In genomic region chr4:159134422-159134821, GRCh38 we compare ENCODE assay signal across 22 cellular contexts.
"Had no signal": no experiment of that assay in that cellular context is flagged by ENCODE, and none has a peak within 500 bp of the region (broad histone marks: within the 10 kb centered on the region; RNA-seq: fewer than 3 reads in every experiment).

No MANE protein-coding gene starts in this region.

- H3K27ac Mint-ChIP-seq: activated B cell treated with CpG ODN at 0.5 μM for 24 hours; activated CD4-positive, alpha-beta T cell treated with anti-CD3 and anti-CD28 coated beads, Interleukin-2, amount 10 ng/mL, durations not matched to agents 24 days and 14 days; activated naive CD4-positive, alpha-beta T cell treated with anti-CD3 and anti-CD28 coated beads for 36 hours; activated naive CD8-positive, alpha-beta T cell; brain; T-helper 17 cell had no signal

- H3K9me3 Mint-ChIP-seq: activated B cell treated with CpG ODN at 0.5 μM for 24 hours; activated CD4-positive, alpha-beta T cell treated with anti-CD3 and anti-CD28 coated beads, Interleukin-2, amount 10 ng/mL, durations not matched to agents 24 days and 14 days; activated naive CD4-positive, alpha-beta T cell treated with anti-CD3 and anti-CD28 coated beads for 36 hours; activated T-cell treated with anti-CD3 and anti-CD28 coated beads, Interleukin-2, amount 50 U/mL, for 4 hours; central memory CD8-positive, alpha-beta T cell had no signal

- H3K4me3 Mint-ChIP-seq: activated B cell treated with CpG ODN at 0.5 μM for 24 hours; activated CD4-positive, alpha-beta T cell treated with anti-CD3 and anti-CD28 coated beads, Interleukin-2, amount 10 ng/mL, durations not matched to agents 24 days and 14 days; activated naive CD4-positive, alpha-beta T cell treated with anti-CD3 and anti-CD28 coated beads for 36 hours; activated naive CD8-positive, alpha-beta T cell; activated T-cell treated with anti-CD3 and anti-CD28 coated beads, Interleukin-2, amount 50 U/mL, for 4 hours; brain; central memory CD8-positive, alpha-beta T cell; T-helper 17 cell had no signal

- ATAC-seq: activated T-cell treated with anti-CD3 and anti-CD28 coated beads, Interleukin-2, amount 50 U/mL, for 4 hours; T-helper 17 cell had no signal

- H3K27me3 Mint-ChIP-seq: activated B cell treated with CpG ODN at 0.5 μM for 24 hours; activated CD4-positive, alpha-beta T cell treated with anti-CD3 and anti-CD28 coated beads, Interleukin-2, amount 10 ng/mL, durations not matched to agents 24 days and 14 days; activated naive CD8-positive, alpha-beta T cell; brain; central memory CD8-positive, alpha-beta T cell; T-helper 17 cell had no signal

- DNase-seq: activated B cell treated with CpG ODN at 0.5 μM for 24 hours; activated CD4-positive, alpha-beta T cell treated with anti-CD3 and anti-CD28 coated beads for 1 hour; activated CD4-positive, alpha-beta T cell treated with anti-CD3 and anti-CD28 coated beads, Interleukin-2, amount 10 ng/mL, durations not matched to agents 24 days and 14 days; activated CD4-positive, alpha-beta T cell treated with anti-CD3 and anti-CD28 coated beads, Interleukin-2, amount 50 U/mL, for 48 hours; activated CD8-positive, alpha-beta memory T cell treated with anti-CD3 and anti-CD28 coated beads for 24 hours; activated gamma-delta T cell; activated naive CD4-positive, alpha-beta T cell treated with anti-CD3 and anti-CD28 coated beads for 36 hours; activated T-cell treated with anti-CD3 and anti-CD28 coated beads, Interleukin-2, amount 50 U/mL, for 4 hours; amygdala; NCI-H146; NCI-H187 treated with DMSO at 0.1 percent for 48 hours; NCI-H2081 treated with DMSO at 0.1 percent for 48 hours; NCI-H446; NCI-H524; SIG-M5; T-helper 17 cell; T-helper 9 cell had no signal

- FAIRE-seq: astrocyte, TTC549 had no signal
